8 cellular contexts compared by ENCODE assay signal in the genomic region with DNA sequence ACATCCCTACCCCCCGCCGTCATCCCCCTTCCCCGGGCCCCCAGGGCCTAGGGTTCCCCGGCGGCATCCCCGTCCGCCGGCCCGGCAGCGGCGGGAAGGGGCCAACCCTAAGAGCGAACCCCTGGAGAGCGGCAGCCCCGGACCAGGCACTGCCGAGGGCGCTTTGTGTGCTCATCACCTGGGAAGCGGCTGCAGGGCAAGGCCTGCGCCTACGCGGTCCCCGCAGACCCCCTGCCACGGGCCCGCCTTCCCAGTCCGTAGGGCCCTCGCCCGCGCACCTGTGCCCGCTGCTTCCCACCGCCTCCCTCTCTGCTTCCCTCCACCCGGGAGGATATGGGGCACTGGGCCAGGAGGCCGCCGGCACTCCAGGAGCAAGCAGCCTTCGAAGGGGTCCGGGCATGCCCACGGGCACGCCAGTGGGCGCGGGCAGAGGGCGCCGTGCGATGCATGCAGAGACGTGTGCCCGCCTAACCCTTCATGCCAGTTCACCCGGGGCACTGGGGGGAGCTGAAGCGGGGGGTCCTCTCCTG. TPM values are rescaled to one million over a fixed set of nuclear protein-coding genes. Genes with fewer than 3 reads are reported as not detected.
DNase-seq lines count a peak whose midpoint lies in the region; ATAC-seq and TF ChIP-seq lines count a peak whose summit lies in the region.

No MANE protein-coding gene starts in this region.

- whole genome bisulfite sequencing in hepatocyte (ENCODE audit: low lambda C conversion rate, missing lambda C conversion rate) = 61% methylated on average over 37 of the region's 45 CpGs

- H3K27ac Mint-ChIP-seq in stimulated activated naive CD8-positive, alpha-beta T cell treated with anti-CD3 and anti-CD28 coated beads, Interleukin-15, amount 100 ng/mL, for 72 hours = no peak overlapping the region

- H3K36me3 Mint-ChIP-seq in activated T-cell treated with anti-CD3 and anti-CD28 coated beads, Interleukin-2, amount 50 U/mL, for 4 hours (ENCODE audit: insufficient read depth) = peaks cover 5% of the 10 kb centered on the region

- no peak for TF ChIP-seq CTCF in RWPE2 (IDR thresholded peaks at IDR 0.05; ENCODE audit: poor library complexity, severe bottlenecking)
- no peak for TF ChIP-seq CTCF in hepatocyte (IDR thresholded peaks at IDR 0.05; ENCODE audit: poor library complexity)

- H3K4me1 Mint-ChIP-seq in activated T-cell treated with anti-CD3 and anti-CD28 coated beads, Interleukin-2, amount 50 U/mL, for 4 hours (ENCODE audit: low read depth) = peaks cover 28% of the 10 kb centered on the region
- peaks cover 33% of the 10 kb centered on the region for H3K4me1 Mint-ChIP-seq in stimulated activated naive CD8-positive, alpha-beta T cell treated with anti-CD3 and anti-CD28 coated beads, Interleukin-15, amount 100 ng/mL, for 72 hours

- peak overlapping the region; percentile 75 for H3K4me3 Mint-ChIP-seq in activated T-cell treated with anti-CD3 and anti-CD28 coated beads, Interleukin-2, amount 50 U/mL, for 4 hours
- peak overlapping the region; percentile 80 to 87 for H3K4me3 Mint-ChIP-seq in stimulated activated naive CD8-positive, alpha-beta T cell treated with anti-CD3 and anti-CD28 coated beads, Interleukin-15, amount 100 ng/mL, for 72 hours

- peak in 1 of 2 donors; percentile 0 for ATAC-seq in activated T-cell treated with anti-CD3 and anti-CD28 coated beads, Interleukin-2, amount 50 U/mL, for 4 hours
- ATAC-seq in RWPE2 (ENCODE audit: low read depth) (peak; percentile 0; the same call in 1 of the 3 replicates), HG02870 (IDR thresholded peaks at IDR 0.05; ENCODE audit: unreplicated experiment) (no peak)
- peak; percentile 3 for ATAC-seq in stimulated activated naive CD8-positive, alpha-beta T cell treated with anti-CD3 and anti-CD28 coated beads, Interleukin-15, amount 100 ng/mL, for 72 hours

- H3K36me3 ChIP-seq in RWPE2 (ENCODE audit: low read depth) (peaks cover 33% of the 10 kb centered on the region), hepatocyte (replicated peaks; ENCODE audit: insufficient read depth, low read depth) (no peaks in the 10 kb centered on the region)

- no peaks in the 10 kb centered on the region for H3K9me3 Mint-ChIP-seq in activated T-cell treated with anti-CD3 and anti-CD28 coated beads, Interleukin-2, amount 50 U/mL, for 4 hours
- no peaks in the 10 kb centered on the region for H3K9me3 Mint-ChIP-seq in stimulated activated naive CD8-positive, alpha-beta T cell treated with anti-CD3 and anti-CD28 coated beads, Interleukin-15, amount 100 ng/mL, for 72 hours

- H3K9me2 ChIP-seq in hepatocyte (replicated peaks; ENCODE audit: insufficient read depth) = no peaks in the 10 kb centered on the region

- H3K79me2 ChIP-seq in hepatocyte = peaks cover 25% of the 10 kb centered on the region

- H3K27me3 ChIP-seq in RWPE2 (ENCODE audit: insufficient read depth, poor library complexity, severe bottlenecking) = no peaks in the 10 kb centered on the region
- no peaks in the 10 kb centered on the region for H3K27me3 ChIP-seq in hepatocyte

- no peaks in the 10 kb centered on the region for H3K27me3 Mint-ChIP-seq in activated T-cell treated with anti-CD3 and anti-CD28 coated beads, Interleukin-2, amount 50 U/mL, for 4 hours (ENCODE audit: low read depth)
- no peaks in the 10 kb centered on the region for H3K27me3 Mint-ChIP-seq in stimulated activated naive CD8-positive, alpha-beta T cell treated with anti-CD3 and anti-CD28 coated beads, Interleukin-15, amount 100 ng/mL, for 72 hours

- H3K4me3 ChIP-seq in RWPE2 (ENCODE audit: severe bottlenecking) = peak overlapping the region; percentile 56
- H3K4me3 ChIP-seq in hepatocyte = no peak overlapping the region

- H3K4me1 ChIP-seq in RWPE2 (ENCODE audit: insufficient read depth, poor library complexity, severe bottlenecking) (peaks cover 14% of the 10 kb centered on the region), hepatocyte (ENCODE audit: insufficient read depth) (peaks cover 15% of the 10 kb centered on the region)

- peak overlapping the region; percentile 85 for H3K4me2 ChIP-seq in hepatocyte

- no peak overlapping the region for H2AFZ ChIP-seq in hepatocyte

- no peak for DNase-seq in activated T-cell treated with anti-CD3 and anti-CD28 coated beads, Interleukin-2, amount 50 U/mL, for 4 hours
- no peak for DNase-seq in activated T-cell treated with anti-CD3 and anti-CD28 coated beads, Interleukin-2, amount 50 U/mL, for 1 hour
- no peak for DNase-seq in RWPE2 (ENCODE audit: low spot score)
- DNase-seq in hepatocyte (ENCODE audit: low spot score) = no peak
- peak in 1 of 2 donors; percentile 24 for DNase-seq in stimulated activated naive CD8-positive, alpha-beta T cell treated with anti-CD3 and anti-CD28 coated beads, Interleukin-15, amount 100 ng/mL, for 72 hours
- DNase-seq in KBM-7 = no peak
- no peak for DNase-seq in NCI-H82 (lab: John Stamatoyannopoulos, UW)

- peaks cover 5% of the 10 kb centered on the region for H4K20me1 ChIP-seq in hepatocyte (ENCODE audit: insufficient read depth, poor library complexity, severe bottlenecking)

- peak overlapping the region; percentile 97 for H3K27ac ChIP-seq in RWPE2 (ENCODE audit: poor library complexity, severe bottlenecking)
- peak overlapping the region; percentile 71 for H3K27ac ChIP-seq in hepatocyte

- no peaks in the 10 kb centered on the region for H3K9me3 ChIP-seq in RWPE2 (ENCODE audit: severe bottlenecking)
- no peaks in the 10 kb centered on the region for H3K9me3 ChIP-seq in hepatocyte (ENCODE audit: low read depth)

- in situ Hi-C loops in KBM-7 (cut with MboI; ENCODE audit: low pct_unique_long_range_greater_than_20kb, low sequenced_read_pairs) = no loop called here

RNA-seq across cellular contexts. Expression of a gene that starts 2.6 kb away (rescaled TPM):
- 100 to 1,000 TPM; 765 to 924 (median 866) TPM for total RNA-seq in activated T-cell treated with anti-CD3 and anti-CD28 coated beads, Interleukin-2, amount 50 U/mL, for 4 hours
- 220 and 396 TPM in 2 replicates for total RNA-seq in hepatocyte
- 468 and 471 TPM in 2 replicates for polyA plus RNA-seq in hepatocyte

RNA-seq across cellular contexts. Expression of a gene that starts 7.3 kb away (rescaled TPM):
- total RNA-seq in activated T-cell treated with anti-CD3 and anti-CD28 coated beads, Interleukin-2, amount 50 U/mL, for 4 hours = 100 to 1,000 TPM; 107 to 113 (median 111) TPM
- total RNA-seq in hepatocyte = 34.2 and 39.4 TPM in 2 replicates
- 61.0 and 65.7 TPM in 2 replicates for polyA plus RNA-seq in hepatocyte

RNA-seq across cellular contexts. Expression of a gene that starts 26.3 kb away (rescaled TPM):
- total RNA-seq in activated T-cell treated with anti-CD3 and anti-CD28 coated beads, Interleukin-2, amount 50 U/mL, for 4 hours = 1,000 to 10,000 TPM; 3,297 to 3,503 (median 3,452) TPM
- total RNA-seq in hepatocyte = 4,114 and 4,460 TPM in 2 replicates
- polyA plus RNA-seq in hepatocyte = 1,206 and 1,210 TPM in 2 replicates

RNA-seq across cellular contexts. Expression of a gene that starts 37.2 kb away (rescaled TPM):
- 1 to 10 TPM; 4.0 to 7.3 (median 5.1) TPM for total RNA-seq in activated T-cell treated with anti-CD3 and anti-CD28 coated beads, Interleukin-2, amount 50 U/mL, for 4 hours
- 36.1 and 39.7 TPM in 2 replicates for total RNA-seq in hepatocyte
- 22.3 and 22.6 TPM in 2 replicates for polyA plus RNA-seq in hepatocyte

RNA-seq across cellular contexts. Expression of a gene that starts 39.5 kb away (rescaled TPM):
- total RNA-seq in activated T-cell treated with anti-CD3 and anti-CD28 coated beads, Interleukin-2, amount 50 U/mL, for 4 hours = 10 to 100 TPM; 37.9 to 39.3 (median 38.2) TPM
- 25.0 and 26.7 TPM in 2 replicates for total RNA-seq in hepatocyte
- 41.3 and 69.6 TPM in 2 replicates for polyA plus RNA-seq in hepatocyte
